In genomic region chr2:102111823-102112222, GRCh38 we compare ENCODE assay signal across 1 cellular context.
TF ChIP-seq lines count a peak whose summit lies in the region.

No MANE protein-coding gene starts in this region.

TF ChIP-seq in H1, 55 proteins besides CTCF, POLR2A, EP300 and RAD21:
- TF ChIP-seq KDM1A (IDR thresholded peaks at IDR 0.05; ENCODE audit: borderline replicate concordance, low read length) = no peak
- TF ChIP-seq TEAD4 (IDR thresholded peaks at IDR 0.05; ENCODE audit: low read depth, low read length) = no peak
- no peak for TF ChIP-seq GABPA (IDR thresholded peaks at IDR 0.05; ENCODE audit: borderline replicate concordance, insufficient read depth, low read length)
- no peak for TF ChIP-seq GTF2F1 (IDR thresholded peaks at IDR 0.05; ENCODE audit: borderline replicate concordance, low read depth, low read length)
- no peak for TF ChIP-seq NRF1 (IDR thresholded peaks at IDR 0.05; ENCODE audit: low read depth, low read length)
- TF ChIP-seq NANOG (IDR thresholded peaks at IDR 0.05; ENCODE audit: insufficient read depth, low read depth, low read length, poor library complexity, severe bottlenecking) = no peak
- TF ChIP-seq E2F6 (IDR thresholded peaks at IDR 0.05) = 0 out of 2 replicates have a peak, but pooled peaks have one; percentile 47
TF ChIP-seq in H1: peak in this region for 1.
